In the genomic region with DNA sequence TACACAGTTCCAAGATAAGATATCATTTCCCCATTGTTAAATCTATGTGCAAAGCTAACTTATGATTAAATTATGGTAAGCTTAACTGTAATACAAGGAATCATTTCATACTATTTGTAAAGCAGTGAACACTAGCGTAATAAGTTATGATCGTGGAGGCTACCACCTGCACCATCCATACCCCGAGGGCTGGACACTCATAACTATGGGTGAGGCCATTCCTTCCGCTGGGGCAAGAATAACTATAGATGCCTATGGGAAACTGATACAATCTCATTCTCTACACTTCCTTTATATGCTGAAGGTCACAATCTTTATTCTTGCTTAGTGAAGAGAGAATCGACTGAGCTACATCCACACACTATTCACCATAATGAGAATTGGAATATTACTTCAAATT, we compare ENCODE assay signal across 39 cellular contexts.
"Had no signal": no experiment of that assay in that cellular context is flagged by ENCODE, and none has a peak within 500 bp of the region (broad histone marks: within the 10 kb centered on the region; RNA-seq: fewer than 3 reads in every experiment).

No MANE protein-coding gene starts in this region.

- H3K27me3 ChIP-seq: adrenal gland, ascending aorta, body of pancreas, brain microvascular endothelial cell, breast epithelium, cardiac muscle cell had no signal

- H3K27me3 Mint-ChIP-seq: activated naive CD4-positive, alpha-beta T cell treated with anti-CD3 and anti-CD28 coated beads, Interleukin-2, amount 10 ng/mL, durations not matched to agents 7 days and 5 days; activated naive CD4-positive, alpha-beta T cell treated with anti-CD3 and anti-CD28 coated beads, Interleukin-2, amount 50 U/mL, for 24 hours; activated naive CD8-positive, alpha-beta T cell; activated naive CD8-positive, alpha-beta T cell treated with anti-CD3 and anti-CD28 coated beads, Interleukin-2, amount 10 ng/mL, durations not matched to agents 7 days and 5 days; activated naive CD8-positive, alpha-beta T cell treated with anti-CD3 and anti-CD28 coated beads, Interleukin-2, amount 50 U/mL, for 24 hours; activated T-cell treated with anti-CD3 and anti-CD28 coated beads, Interleukin-2, amount 50 U/mL, for 24 hours; activated T-helper 17 cell treated with anti-CD3 and anti-CD28 coated beads, Interleukin-2, amount 50 U/mL, for 72 hours; brain; central memory CD8-positive, alpha-beta T cell had no signal

- H3K36me3 Mint-ChIP-seq: activated naive CD4-positive, alpha-beta T cell treated with anti-CD3 and anti-CD28 coated beads, Interleukin-2, amount 10 ng/mL, durations not matched to agents 7 days and 5 days; activated naive CD4-positive, alpha-beta T cell treated with anti-CD3 and anti-CD28 coated beads, Interleukin-2, amount 50 U/mL, for 24 hours; activated naive CD8-positive, alpha-beta T cell; activated naive CD8-positive, alpha-beta T cell treated with anti-CD3 and anti-CD28 coated beads for 36 hours; activated naive CD8-positive, alpha-beta T cell treated with anti-CD3 and anti-CD28 coated beads, Interleukin-2, amount 10 ng/mL, durations not matched to agents 7 days and 5 days; brain had no signal

- FAIRE-seq: astrocyte had no signal

- ATAC-seq: activated naive CD4-positive, alpha-beta T cell treated with anti-CD3 and anti-CD28 coated beads, Interleukin-2, amount 50 U/mL, for 72 hours; activated naive CD8-positive, alpha-beta T cell treated with anti-CD3 and anti-CD28 coated beads, Interleukin-2, amount 50 U/mL, for 24 hours; activated T-cell treated with anti-CD3 and anti-CD28 coated beads, Interleukin-2, amount 50 U/mL, for 4 hours; activated T-cell treated with anti-CD3 and anti-CD28 coated beads, Interleukin-2, amount 50 U/mL, for 72 hours; activated T-helper 17 cell treated with anti-CD3 and anti-CD28 coated beads, Interleukin-2, amount 50 U/mL, for 72 hours; body of pancreas had no signal

- H3K27ac Mint-ChIP-seq: activated naive CD4-positive, alpha-beta T cell treated with anti-CD3 and anti-CD28 coated beads for 36 hours; activated naive CD4-positive, alpha-beta T cell treated with anti-CD3 and anti-CD28 coated beads, Interleukin-2, amount 10 ng/mL, durations not matched to agents 7 days and 5 days; activated naive CD4-positive, alpha-beta T cell treated with anti-CD3 and anti-CD28 coated beads, Interleukin-2, amount 50 U/mL, for 24 hours; activated naive CD4-positive, alpha-beta T cell treated with anti-CD3 and anti-CD28 coated beads, Interleukin-2, amount 50 U/mL, for 72 hours; activated naive CD8-positive, alpha-beta T cell; activated naive CD8-positive, alpha-beta T cell treated with anti-CD3 and anti-CD28 coated beads for 36 hours; activated naive CD8-positive, alpha-beta T cell treated with anti-CD3 and anti-CD28 coated beads, Interleukin-2, amount 10 ng/mL, durations not matched to agents 7 days and 5 days; activated naive CD8-positive, alpha-beta T cell treated with anti-CD3 and anti-CD28 coated beads, Interleukin-2, amount 50 U/mL, for 24 hours; activated T-cell treated with anti-CD3 and anti-CD28 coated beads, Interleukin-2, amount 50 U/mL, for 24 hours; activated T-cell treated with anti-CD3 and anti-CD28 coated beads, Interleukin-2, amount 50 U/mL, for 72 hours; activated T-helper 1 cell treated with anti-CD3 and anti-CD28 coated beads, Interleukin-12 subunit alpha, Interleukin-12 subunit beta, Interleukin-2, Interleukin-4 antibody, amounts not matched to agents 30 ng/mL and 10 ng/mL and 1 ng/mL, durations not matched to agents 14 hours and 24 hours and 36 hours; activated T-helper 17 cell treated with anti-CD3 and anti-CD28 coated beads, Interleukin-2, amount 50 U/mL, for 72 hours; activated T-helper 2 cell treated with anti-CD3 and anti-CD28 coated beads, Interferon-gamma antibody, Interleukin-2, Interleukin-4, amounts not matched to agents 10 μg/mL and 5 μg/mL and 100 μg/mL, durations not matched to agents 14 hours and 24 hours and 36 hours; brain had no signal

- H3K4me3 ChIP-seq: adrenal gland, ascending aorta, body of pancreas, breast epithelium, cardiac muscle cell had no signal

- H3K4me3 Mint-ChIP-seq: activated naive CD4-positive, alpha-beta T cell treated with anti-CD3 and anti-CD28 coated beads for 36 hours; activated naive CD4-positive, alpha-beta T cell treated with anti-CD3 and anti-CD28 coated beads, Interleukin-2, amount 10 ng/mL, durations not matched to agents 7 days and 5 days; activated naive CD4-positive, alpha-beta T cell treated with anti-CD3 and anti-CD28 coated beads, Interleukin-2, amount 50 U/mL, for 24 hours; activated naive CD8-positive, alpha-beta T cell; activated naive CD8-positive, alpha-beta T cell treated with anti-CD3 and anti-CD28 coated beads for 36 hours; activated naive CD8-positive, alpha-beta T cell treated with anti-CD3 and anti-CD28 coated beads, Interleukin-2, amount 10 ng/mL, durations not matched to agents 7 days and 5 days; activated naive CD8-positive, alpha-beta T cell treated with anti-CD3 and anti-CD28 coated beads, Interleukin-2, amount 50 U/mL, for 24 hours; activated T-cell treated with anti-CD3 and anti-CD28 coated beads, Interleukin-2, amount 50 U/mL, for 24 hours; activated T-cell treated with anti-CD3 and anti-CD28 coated beads, Interleukin-2, amount 50 U/mL, for 4 hours; activated T-cell treated with anti-CD3 and anti-CD28 coated beads, Interleukin-2, amount 50 U/mL, for 72 hours; activated T-helper 1 cell treated with anti-CD3 and anti-CD28 coated beads, Interleukin-12 subunit alpha, Interleukin-12 subunit beta, Interleukin-2, Interleukin-4 antibody, amounts not matched to agents 30 ng/mL and 10 ng/mL and 1 ng/mL, durations not matched to agents 14 hours and 24 hours and 36 hours; activated T-helper 17 cell treated with anti-CD3 and anti-CD28 coated beads, Interleukin-2, amount 50 U/mL, for 72 hours; brain; central memory CD8-positive, alpha-beta T cell had no signal

- H3K9me3 ChIP-seq: adrenal gland, ascending aorta, body of pancreas, breast epithelium had no signal

- H3K4me1 ChIP-seq: adrenal gland, ascending aorta, body of pancreas, breast epithelium had no signal

- H3K4me1 Mint-ChIP-seq: activated naive CD4-positive, alpha-beta T cell treated with anti-CD3 and anti-CD28 coated beads, Interleukin-2, amount 10 ng/mL, durations not matched to agents 7 days and 5 days; activated naive CD4-positive, alpha-beta T cell treated with anti-CD3 and anti-CD28 coated beads, Interleukin-2, amount 50 U/mL, for 24 hours; activated naive CD8-positive, alpha-beta T cell treated with anti-CD3 and anti-CD28 coated beads for 36 hours; activated naive CD8-positive, alpha-beta T cell treated with anti-CD3 and anti-CD28 coated beads, Interleukin-2, amount 10 ng/mL, durations not matched to agents 7 days and 5 days; activated naive CD8-positive, alpha-beta T cell treated with anti-CD3 and anti-CD28 coated beads, Interleukin-2, amount 50 U/mL, for 24 hours; activated T-helper 17 cell treated with anti-CD3 and anti-CD28 coated beads, Interleukin-2, amount 50 U/mL, for 72 hours; central memory CD8-positive, alpha-beta T cell had no signal

- DNase-seq: activated effector memory CD4-positive, alpha-beta T cell treated with anti-CD3 and anti-CD28 coated beads, Interleukin-2, amount 50 U/mL, for 16 hours; activated effector memory CD4-positive, alpha-beta T cell treated with Interleukin-2 at 50 U/mL for 16 hours; activated gamma-delta T cell; activated gamma-delta T cell treated with Interleukin-2 at 50 U/mL for 16 hours; activated naive CD4-positive, alpha-beta T cell; activated naive CD4-positive, alpha-beta T cell treated with anti-CD3 and anti-CD28 coated beads for 36 hours; activated naive CD4-positive, alpha-beta T cell treated with anti-CD3 and anti-CD28 coated beads, Interleukin-2, amount 10 ng/mL, durations not matched to agents 7 days and 5 days; activated naive CD4-positive, alpha-beta T cell treated with anti-CD3 and anti-CD28 coated beads, Interleukin-2, amount 50 U/mL, for 16 hours; activated naive CD4-positive, alpha-beta T cell treated with Interleukin-2 at 50 U/mL for 16 hours; activated naive CD8-positive, alpha-beta T cell treated with anti-CD3 and anti-CD28 coated beads for 36 hours; activated naive CD8-positive, alpha-beta T cell treated with anti-CD3 and anti-CD28 coated beads, Interleukin-2, amount 10 ng/mL, durations not matched to agents 7 days and 5 days; activated naive CD8-positive, alpha-beta T cell treated with anti-CD3 and anti-CD28 coated beads, Interleukin-2, amount 50 U/mL, for 24 hours; activated T-cell treated with anti-CD3 and anti-CD28 coated beads, Interleukin-2, amount 50 U/mL, for 1 hour; activated T-cell treated with anti-CD3 and anti-CD28 coated beads, Interleukin-2, amount 50 U/mL, for 24 hours; activated T-cell treated with anti-CD3 and anti-CD28 coated beads, Interleukin-2, amount 50 U/mL, for 4 hours; activated T-cell treated with anti-CD3 and anti-CD28 coated beads, Interleukin-2, amount 50 U/mL, for 48 hours; activated T-cell treated with anti-CD3 and anti-CD28 coated beads, Interleukin-2, amount 50 U/mL, for 72 hours; adrenal gland; amniotic stem cell; amygdala; anterior cingulate cortex; aorta; body of pancreas; brain microvascular endothelial cell; caudate nucleus; central memory CD4-positive, alpha-beta T cell; cerebellar nuclear complex had no signal

- H3K9me3 Mint-ChIP-seq: activated naive CD8-positive, alpha-beta T cell treated with anti-CD3 and anti-CD28 coated beads, Interleukin-2, amount 10 ng/mL, durations not matched to agents 7 days and 5 days had no signal

- H3K27ac ChIP-seq: adrenal gland, ascending aorta, body of pancreas, brain microvascular endothelial cell, breast epithelium, cardiac muscle cell had no signal

- H3K36me3 ChIP-seq: adrenal gland, ascending aorta, brain microvascular endothelial cell, breast epithelium, cardiac muscle cell had no signal
